ENCODE assay signal across 8 cellular contexts in the genomic region with DNA sequence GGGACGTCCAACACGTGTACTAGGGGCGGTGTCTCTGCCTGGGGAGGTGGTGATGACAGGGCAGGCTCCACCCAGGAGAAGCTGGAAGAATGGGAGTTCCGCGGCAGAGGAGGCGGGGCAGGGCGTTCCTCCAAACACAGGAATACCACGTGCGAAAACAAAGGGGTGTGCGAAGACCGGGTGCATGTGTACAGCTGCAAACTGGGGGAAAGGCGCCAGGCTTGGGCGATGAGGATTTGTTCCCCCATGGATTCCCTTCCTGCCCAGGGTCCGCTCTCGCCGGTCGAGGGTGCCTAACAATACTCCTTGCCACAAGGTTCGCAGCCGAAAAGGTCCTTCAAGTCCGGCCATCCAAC. TPM values are rescaled to one million over a fixed set of nuclear protein-coding genes. Genes with fewer than 3 reads are reported as not detected.
DNase-seq lines count a peak whose midpoint lies in the region; ATAC-seq lines count a peak whose summit lies in the region.

No MANE protein-coding gene starts in this region.

- no peaks in the 10 kb centered on the region for H3K36me3 ChIP-seq in effector memory CD4-positive, alpha-beta T cell (ENCODE audit: control insufficient read depth, insufficient read depth, low read length)

- DNase-seq in DMS153 treated with DMSO at 0.1 percent for 48 hours (lab: John Stamatoyannopoulos, UW; ENCODE audit: unreplicated experiment) (peak; percentile 10), DMS153 (lab: John Stamatoyannopoulos, UW) (no peak), NCI-H460 (ENCODE audit: extremely low read depth, low read depth) (peak; percentile 74), memory B cell (ENCODE audit: low spot score in 2 of 2) (no peak)
- DNase-seq in activated CD4-positive, alpha-beta T cell treated with anti-CD3 and anti-CD28 coated beads, Interleukin-2, amount 10 ng/mL, durations not matched to agents 7 days and 5 days, result peak; percentile 66
- peak; percentile 38 to 63 (median 55) for DNase-seq in effector memory CD4-positive, alpha-beta T cell
- peak; percentile 30 for DNase-seq in stimulated activated CD8-positive, alpha-beta memory T cell treated with anti-CD3 and anti-CD28 coated beads, Interleukin-12 subunit alpha, Interleukin-12 subunit beta, amount 100 ng/mL, for 24 hours (ENCODE audit: extremely low read depth)

- peak; percentile 1 for ATAC-seq in HG03280 (IDR thresholded peaks at IDR 0.05; ENCODE audit: unreplicated experiment)
- ATAC-seq in memory B cell (ENCODE audit: low read depth), result peak; percentile 16

- no peaks in the 10 kb centered on the region for H3K9me3 Mint-ChIP-seq in activated CD4-positive, alpha-beta T cell treated with anti-CD3 and anti-CD28 coated beads, Interleukin-2, amount 10 ng/mL, durations not matched to agents 7 days and 5 days
- H3K9me3 Mint-ChIP-seq in memory B cell, result no peaks in the 10 kb centered on the region

- no peaks in the 10 kb centered on the region for H3K27me3 Mint-ChIP-seq in activated CD4-positive, alpha-beta T cell treated with anti-CD3 and anti-CD28 coated beads, Interleukin-2, amount 10 ng/mL, durations not matched to agents 7 days and 5 days
- no peaks in the 10 kb centered on the region for H3K27me3 Mint-ChIP-seq in memory B cell

- H3K4me1 ChIP-seq in effector memory CD4-positive, alpha-beta T cell (ENCODE audit: control insufficient read depth, insufficient read depth, low read length, poor library complexity, severe bottlenecking), result peaks cover 29% of the 10 kb centered on the region

- H3K4me3 ChIP-seq in effector memory CD4-positive, alpha-beta T cell (ENCODE audit: insufficient read depth, low read depth, low read length, poor library complexity, severe bottlenecking), result peak overlapping the region; percentile 79

- peak overlapping the region; percentile 47 for H3K27ac Mint-ChIP-seq in activated CD4-positive, alpha-beta T cell treated with anti-CD3 and anti-CD28 coated beads, Interleukin-2, amount 10 ng/mL, durations not matched to agents 7 days and 5 days
- H3K27ac Mint-ChIP-seq in memory B cell, result peak overlapping the region; percentile 68

- H3K27me3 ChIP-seq in effector memory CD4-positive, alpha-beta T cell (replicated peaks; ENCODE audit: control insufficient read depth, insufficient read depth, low read length, poor library complexity, severe bottlenecking), result no peaks in the 10 kb centered on the region

- H3K9me3 ChIP-seq in effector memory CD4-positive, alpha-beta T cell (ENCODE audit: control insufficient read depth, low read length), result no peaks in the 10 kb centered on the region

- peak overlapping the region; percentile 82 for H3K4me3 Mint-ChIP-seq in activated CD4-positive, alpha-beta T cell treated with anti-CD3 and anti-CD28 coated beads, Interleukin-2, amount 10 ng/mL, durations not matched to agents 7 days and 5 days
- peak overlapping the region; percentile 90 for H3K4me3 Mint-ChIP-seq in memory B cell

- CTCF ChIA-PET in activated CD4-positive, alpha-beta T cell treated with anti-CD3 and anti-CD28 coated beads, Interleukin-2, amount 10 ng/mL, durations not matched to agents 7 days and 5 days (lab: Charles Lee), result interaction anchor here (1.3 to 4.0 kb wide), 4 partner anchors 13 to 192 kb away, joined by 3 to 20 read pairs (median 4); no protein-coding TSS in a partner anchor

- POLR2A ChIA-PET in activated CD4-positive, alpha-beta T cell treated with anti-CD3 and anti-CD28 coated beads, Interleukin-2, amount 10 ng/mL, durations not matched to agents 7 days and 5 days (lab: Charles Lee), result no interaction called here

- peak overlapping the region; percentile 34 for H3K27ac ChIP-seq in effector memory CD4-positive, alpha-beta T cell (ENCODE audit: insufficient read depth, low read length, poor library complexity, severe bottlenecking)

- peaks cover 7% of the 10 kb centered on the region for H3K36me3 Mint-ChIP-seq in activated CD4-positive, alpha-beta T cell treated with anti-CD3 and anti-CD28 coated beads, Interleukin-2, amount 10 ng/mL, durations not matched to agents 7 days and 5 days (ENCODE audit: low read depth)
- H3K36me3 Mint-ChIP-seq in memory B cell, result peaks cover 4% of the 10 kb centered on the region

- peaks cover 61% of the 10 kb centered on the region for H3K4me1 Mint-ChIP-seq in activated CD4-positive, alpha-beta T cell treated with anti-CD3 and anti-CD28 coated beads, Interleukin-2, amount 10 ng/mL, durations not matched to agents 7 days and 5 days
- peaks cover 46% of the 10 kb centered on the region for H3K4me1 Mint-ChIP-seq in memory B cell

RNA-seq across cellular contexts. Expression of gene ZSCAN2, which starts 0.5 kb away (rescaled TPM):
- 9.1 and 10.3 TPM in 2 replicates for total RNA-seq in NCI-H460 (2014; rRNA removed; shearing (Covaris generic))
- 7.5 and 17.7 TPM in 2 replicates for polyA plus RNA-seq in NCI-H460 (2014; cell fraction: nucleus; rRNA removed)
- 1 to 10 TPM; 6.3 to 6.6 TPM for total RNA-seq in activated CD4-positive, alpha-beta T cell treated with anti-CD3 and anti-CD28 coated beads, Interleukin-2, amount 10 ng/mL, durations not matched to agents 7 days and 5 days

RNA-seq across cellular contexts. Expression of gene WDR73, which starts 53.8 kb away (rescaled TPM):
- 32.2 and 43.8 TPM in 2 replicates for total RNA-seq in NCI-H460 (2014; rRNA removed; shearing (Covaris generic))
- polyA plus RNA-seq in NCI-H460 (2014; cell fraction: nucleus; rRNA removed), result 67.6 and 70.6 TPM in 2 replicates
- total RNA-seq in activated CD4-positive, alpha-beta T cell treated with anti-CD3 and anti-CD28 coated beads, Interleukin-2, amount 10 ng/mL, durations not matched to agents 7 days and 5 days, result 10 to 100 TPM; 22.1 to 23.8 TPM

RNA-seq across cellular contexts. Expression of gene NMB, which starts 57.7 kb away (rescaled TPM):
- total RNA-seq in NCI-H460 (2014; rRNA removed; shearing (Covaris generic)), result 13.3 and 16.4 TPM in 2 replicates
- 15.5 and 29.2 TPM in 2 replicates for polyA plus RNA-seq in NCI-H460 (2014; cell fraction: nucleus; rRNA removed)
- total RNA-seq in activated CD4-positive, alpha-beta T cell treated with anti-CD3 and anti-CD28 coated beads, Interleukin-2, amount 10 ng/mL, durations not matched to agents 7 days and 5 days, result 1 to 10 TPM; 2.8 to 3.8 TPM

Comparison
In these comparisons a context has a peak if more than half of its experiments do, and no peak if none do; other contexts are left out.
1. DNase-seq: peak in DMS153 treated with DMSO at 0.1 percent for 48 hours (single experiment), NCI-H460 (single experiment), activated CD4-positive, alpha-beta T cell treated with anti-CD3 and anti-CD28 coated beads, Interleukin-2, amount 10 ng/mL, durations not matched to agents 7 days and 5 days (single experiment), effector memory CD4-positive, alpha-beta T cell (3 of 3) and stimulated activated CD8-positive, alpha-beta memory T cell treated with anti-CD3 and anti-CD28 coated beads, Interleukin-12 subunit alpha, Interleukin-12 subunit beta, amount 100 ng/mL, for 24 hours (single experiment); none in DMS153 (single experiment) and memory B cell (0 of 2).